14 cellular contexts compared by ENCODE assay signal in genomic region chr11:5249807-5250396, GRCh38. TPM values are rescaled to one million over a fixed set of nuclear protein-coding genes. Genes with fewer than 3 reads are reported as not detected.
"Had no signal": no experiment of that assay in that cellular context is flagged by ENCODE, and none has a peak within 500 bp of the region (broad histone marks: within the 10 kb centered on the region; RNA-seq: fewer than 3 reads in every experiment).

TSS of gene HBG1 (minus strand) at chr11:5249857. CDS start at chr11:5249804, 53 bp downstream.

RNA-seq across cellular contexts. Expression of gene HBG1, which starts in this region (rescaled TPM):
- total RNA-seq: left cardiac atrium; left lung; lower lobe of right lung; mammary epithelial cell; naive thymus-derived CD8-positive, alpha-beta T cell; neural crest cell; osteocyte; posterior vena cava; sigmoid colon; smooth muscle cell; thoracic aorta; upper lobe of right lung had no signal
- polyA plus RNA-seq: liver; mammary epithelial cell; naive thymus-derived CD8-positive, alpha-beta T cell; psoas muscle; sigmoid colon; smooth muscle cell had no signal
